ENCODE assay signal across 9 cellular contexts in the genomic region with DNA sequence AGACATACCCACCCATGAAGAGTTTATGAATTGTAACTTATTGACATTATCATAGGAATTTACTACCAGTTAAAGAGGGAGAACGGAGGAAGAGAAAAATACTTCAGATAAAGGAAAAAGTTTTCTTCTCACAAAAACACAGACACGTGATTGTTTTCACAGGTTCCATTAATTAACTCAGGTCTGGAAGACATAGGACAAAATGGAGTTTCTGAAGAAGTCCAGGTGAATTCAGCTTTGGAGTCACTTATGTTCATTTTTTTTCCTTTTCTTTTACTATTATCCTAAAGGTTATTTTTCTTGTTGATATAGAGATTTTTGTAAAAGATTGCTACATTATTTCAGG. TPM values are rescaled to one million over a fixed set of nuclear protein-coding genes. Genes with fewer than 3 reads are reported as not detected.
"Had no signal": no experiment of that assay in that cellular context is flagged by ENCODE, and none has a peak within 500 bp of the region (broad histone marks: within the 10 kb centered on the region; RNA-seq: fewer than 3 reads in every experiment).

No MANE protein-coding gene starts in this region.

- H3K4me3 Mint-ChIP-seq: naive thymus-derived CD8-positive, alpha-beta T cell; T-helper 1 cell treated with Interleukin-12 subunit alpha and Interleukin-12 subunit beta and Interleukin-4 antibody, amounts not matched to agents 30 μg/mL and 1 μg/mL, for 36 hours had no signal

- H3K36me3 Mint-ChIP-seq: naive thymus-derived CD8-positive, alpha-beta T cell had no signal

- H3K9me3 Mint-ChIP-seq: naive thymus-derived CD8-positive, alpha-beta T cell; T-helper 1 cell treated with Interleukin-12 subunit alpha and Interleukin-12 subunit beta and Interleukin-4 antibody, amounts not matched to agents 30 μg/mL and 1 μg/mL, for 36 hours had no signal

- H3K27me3 Mint-ChIP-seq: naive thymus-derived CD8-positive, alpha-beta T cell had no signal

- H3K27ac Mint-ChIP-seq: T-helper 1 cell treated with Interleukin-12 subunit alpha and Interleukin-12 subunit beta and Interleukin-4 antibody, amounts not matched to agents 30 μg/mL and 1 μg/mL, for 36 hours had no signal

- DNase-seq: activated CD4-positive, alpha-beta T cell treated with anti-CD3 and anti-CD28 coated beads, Interleukin-2, amount 50 U/mL, for 1 hour; activated gamma-delta T cell treated with Interleukin-2 at 50 U/mL for 16 hours; foreskin keratinocyte; mesenchymal stem cell; naive thymus-derived CD8-positive, alpha-beta T cell had no signal

RNA-seq across cellular contexts. Expression of a gene that starts 20.6 kb away (rescaled TPM):
- total RNA-seq: astrocyte; fibroblast of lung; naive thymus-derived CD8-positive, alpha-beta T cell; osteocyte had no signal
- polyA plus RNA-seq: fibroblast of lung; naive thymus-derived CD8-positive, alpha-beta T cell had no signal
